8 cellular contexts compared by ENCODE assay signal in genomic region chr1:8182034-8182761, GRCh38.
DNase-seq lines count a peak whose midpoint lies in the region; ATAC-seq, FAIRE-seq and TF ChIP-seq lines count a peak whose summit lies in the region.

No MANE protein-coding gene starts in this region.

- POLR2A ChIA-PET in H1 (lab: Charles Lee; ENCODE audit: partially characterized antibody): no interaction called here

- H3K27me3 Mint-ChIP-seq in activated T-cell treated with anti-CD3 and anti-CD28 coated beads, Interleukin-2, amount 50 U/mL, for 24 hours: no peaks in the 10 kb centered on the region
- no peaks in the 10 kb centered on the region for H3K27me3 Mint-ChIP-seq in osteocyte (ENCODE audit: unreplicated experiment)

- no peak for TF ChIP-seq RAD21 in H1 (IDR thresholded peaks at IDR 0.05 in 1 of 2, conservative IDR thresholded peaks at IDR 0.05 in 1 of 2; ENCODE audit: low read depth in 2 of 2, low read length in 2 of 2)

- H2BK120ac ChIP-seq in H1 (replicated peaks; ENCODE audit: low read depth, low read length): no peak overlapping the region

- peaks cover 3% of the 10 kb centered on the region for H3K36me3 Mint-ChIP-seq in activated T-cell treated with anti-CD3 and anti-CD28 coated beads, Interleukin-2, amount 50 U/mL, for 24 hours (ENCODE audit: low read depth)
- H3K36me3 Mint-ChIP-seq in osteocyte (ENCODE audit: unreplicated experiment): peaks cover 5% of the 10 kb centered on the region

- H4K8ac ChIP-seq in H1 (ENCODE audit: extremely low read depth, insufficient read depth, low read length): no peak overlapping the region

- no peak overlapping the region for H2AK5ac ChIP-seq in H1 (ENCODE audit: low read depth, low read length)

- 90% methylated on average over 12 of the region's 12 CpGs; no CpG with 5 or more reads in 1 of the 2 experiments for WGBS in H1 (ENCODE audit: extremely low coverage in 1 of 2, insufficient coverage in 1 of 2, insufficient read length in 1 of 2, insufficient replicate concordance in 2 of 2, low coverage in 1 of 2, low lambda C conversion rate in 2 of 2, missing lambda C conversion rate in 1 of 2), 2 experiments
- WGBS in stomach, 5 donors: 24 to 55% (median 45%) methylated on average over 12 of the region's 12 CpGs

- H3K56ac ChIP-seq in H1 (replicated peaks; ENCODE audit: insufficient read length, low read depth, low read length): no peak overlapping the region

- no peak for ATAC-seq in GM21360 (IDR thresholded peaks at IDR 0.05; ENCODE audit: unreplicated experiment)

- no peak overlapping the region for H3K4me3 ChIP-seq in H1 (ENCODE audit: extremely low read depth in 1 of 4, insufficient read depth in 2 of 4, low read depth in 3 of 4, low read length in 4 of 4)
- H3K4me3 ChIP-seq in stomach: peak overlapping the region in 1 of 4 donors; percentile 7

- intact Hi-C loops in stomach (cut with DNase I; ENCODE audit: low total_unique reads): no loop called here

- H3K18ac ChIP-seq in H1 (ENCODE audit: extremely low read depth, low read length): no peak overlapping the region

- H3K23me2 ChIP-seq in H1 (ENCODE audit: low read depth, low read length): no peaks in the 10 kb centered on the region

- no peak overlapping the region for H3K23ac ChIP-seq in H1 (ENCODE audit: insufficient read length)

- H3K4me3 Mint-ChIP-seq in activated T-cell treated with anti-CD3 and anti-CD28 coated beads, Interleukin-2, amount 50 U/mL, for 24 hours: peak overlapping the region; percentile 46
- H3K4me3 Mint-ChIP-seq in osteocyte (ENCODE audit: unreplicated experiment): no peak overlapping the region

- H3K14ac ChIP-seq in H1 (ENCODE audit: insufficient read length): no peak overlapping the region

- TF ChIP-seq CTCF in H1 (IDR thresholded peaks at IDR 0.05; ENCODE audit: control extremely low read depth in 1 of 3, insufficient read depth in 1 of 3, low read depth in 1 of 3, low read length in 3 of 3) (no peak), stomach (IDR thresholded peaks at IDR 0.05) (no peak), osteocyte (IDR thresholded peaks at IDR 0.05) (no peak)

- H3K27ac Mint-ChIP-seq in activated T-cell treated with anti-CD3 and anti-CD28 coated beads, Interleukin-2, amount 50 U/mL, for 24 hours: peak overlapping the region; percentile 82
- no peak overlapping the region for H3K27ac Mint-ChIP-seq in osteocyte (ENCODE audit: unreplicated experiment)

- no peaks in the 10 kb centered on the region for H3K79me1 ChIP-seq in H1 (ENCODE audit: low read depth, low read length)

- TF ChIP-seq EP300 in H1 (IDR thresholded peaks at IDR 0.05; ENCODE audit: borderline replicate concordance in 1 of 2, low read depth in 2 of 2, low read length in 2 of 2): no peak
- no peak for TF ChIP-seq EP300 in stomach (IDR thresholded peaks at IDR 0.05)

- no peak overlapping the region for H2BK15ac ChIP-seq in H1 (ENCODE audit: low read length)

- CTCF ChIA-PET in H1 (lab: Charles Lee; ENCODE audit: partially characterized antibody): interaction anchor here (0.6 to 1.5 kb wide), 2 partner anchors 15 to 1830 kb away, joined by 3 read pairs; no protein-coding TSS in a partner anchor

- DNase-seq in activated T-cell treated with anti-CD3 and anti-CD28 coated beads, Interleukin-2, amount 50 U/mL, for 24 hours: no peak
- DNase-seq in activated T-cell treated with anti-CD3 and anti-CD28 coated beads for 4 hours (no peak), NCI-H460 (ENCODE audit: extremely low read depth, low read depth) (peak; percentile 98), H1 (ENCODE audit: low read depth in 1 of 2, low spot score in 2 of 2) (no peak), stomach (peak; percentile 62), cerebellum (ENCODE audit: low spot score) (no peak), osteocyte (ENCODE audit: extremely low spot score, unreplicated experiment) (no peak)

- H4K91ac ChIP-seq in H1 (replicated peaks; ENCODE audit: insufficient read length, low read length): no peak overlapping the region

- H3K4me1 ChIP-seq in H1 (replicated peaks in 1 of 4; ENCODE audit: control insufficient read depth in 3 of 4, insufficient read depth in 4 of 4, low read length in 3 of 4) (no peaks in the 10 kb centered on the region), stomach (peaks cover 0 to 19% (median 2%) of the 10 kb centered on the region in 4 donors)

- H3K27me3 ChIP-seq in H1 (replicated peaks in 1 of 4; ENCODE audit: control insufficient read depth in 3 of 4, extremely low read depth in 1 of 4, insufficient read depth in 3 of 4, low read length in 3 of 4): no peaks in the 10 kb centered on the region
- no peaks in the 10 kb centered on the region for H3K27me3 ChIP-seq in stomach

- peaks cover 14% of the 10 kb centered on the region for H3K9me3 Mint-ChIP-seq in activated T-cell treated with anti-CD3 and anti-CD28 coated beads, Interleukin-2, amount 50 U/mL, for 24 hours
- peaks cover 19% of the 10 kb centered on the region for H3K9me3 Mint-ChIP-seq in osteocyte (ENCODE audit: unreplicated experiment)

- H2BK5ac ChIP-seq in H1 (ENCODE audit: low read depth, low read length): no peak overlapping the region

- peaks cover 6 to 8% of the 10 kb centered on the region in 2 experiments; a peak in 2 of 4 replicates for H3K9me3 ChIP-seq in H1 (ENCODE audit: insufficient read depth in 2 of 2, low read depth in 1 of 2, low read length in 1 of 2)
- peaks cover 0 to 16% (median 13%) of the 10 kb centered on the region in 4 donors for H3K9me3 ChIP-seq in stomach

- no peaks in the 10 kb centered on the region for H4K20me1 ChIP-seq in H1 (replicated peaks in 1 of 2; ENCODE audit: control insufficient read depth in 1 of 2, insufficient read depth in 2 of 2, low read length in 2 of 2)

- no peak for TF ChIP-seq POLR2A in H1 (IDR thresholded peaks at IDR 0.05; ENCODE audit: control extremely low read depth in 1 of 2, low read depth in 2 of 2, low read length in 2 of 2)
- TF ChIP-seq POLR2A in stomach (IDR thresholded peaks at IDR 0.05): no peak

- no peaks in the 10 kb centered on the region for H3K79me2 ChIP-seq in H1 (ENCODE audit: control insufficient read depth in 1 of 2, insufficient read depth in 2 of 2, low read length in 2 of 2)

- H4K5ac ChIP-seq in H1 (ENCODE audit: insufficient read length, low read depth, low read length): no peak overlapping the region

- no peak overlapping the region for H3K4ac ChIP-seq in H1 (replicated peaks; ENCODE audit: insufficient read length, low read depth, low read length)

- no peak overlapping the region for H3K9ac ChIP-seq in H1 (replicated peaks in 1 of 4; ENCODE audit: extremely low read depth in 1 of 4, low read depth in 3 of 4, low read length in 3 of 4)

- peak overlapping the region; percentile 42; the same call in 1 of the 2 replicates for H2AFZ ChIP-seq in H1 (ENCODE audit: low read length)

- peaks cover 23% of the 10 kb centered on the region for H3K4me1 Mint-ChIP-seq in activated T-cell treated with anti-CD3 and anti-CD28 coated beads, Interleukin-2, amount 50 U/mL, for 24 hours (ENCODE audit: low read depth)
- peaks cover 5% of the 10 kb centered on the region for H3K4me1 Mint-ChIP-seq in osteocyte (ENCODE audit: unreplicated experiment)

- H3K36me3 ChIP-seq in H1 (ENCODE audit: control insufficient read depth in 2 of 4, insufficient read depth in 4 of 4, low read length in 3 of 4): no peaks in the 10 kb centered on the region; a peak in 1 of 8 replicates
- no peaks in the 10 kb centered on the region for H3K36me3 ChIP-seq in stomach

- no peak overlapping the region for H3K27ac ChIP-seq in H1 (ENCODE audit: low read depth, low read length)
- H3K27ac ChIP-seq in stomach: peak overlapping the region; percentile 68 to 86 (median 73)

- no peak overlapping the region for H2BK12ac ChIP-seq in H1 (ENCODE audit: low read depth, low read length)

- no peak overlapping the region for H3K4me2 ChIP-seq in H1 (ENCODE audit: insufficient read depth in 1 of 2, low read depth in 2 of 2, low read length in 2 of 2)

- H2BK20ac ChIP-seq in H1 (ENCODE audit: low read length): no peak overlapping the region

- no peak for FAIRE-seq in H1 (lab: Jason Lieb, UNC)

TF ChIP-seq in H1, 55 proteins besides CTCF, POLR2A, EP300 and RAD21:
- TF ChIP-seq SIX5 (IDR thresholded peaks at IDR 0.05; ENCODE audit: low read depth, low read length) (no peak), CTBP2 (IDR thresholded peaks at IDR 0.05; ENCODE audit: borderline replicate concordance, insufficient read depth, insufficient read length, low read length) (no peak), TAF7 (optimal IDR thresholded peaks at IDR 0.05; ENCODE audit: borderline replicate concordance, low read depth, low read length) (no peak)
- TF ChIP-seq, protein P1, sequence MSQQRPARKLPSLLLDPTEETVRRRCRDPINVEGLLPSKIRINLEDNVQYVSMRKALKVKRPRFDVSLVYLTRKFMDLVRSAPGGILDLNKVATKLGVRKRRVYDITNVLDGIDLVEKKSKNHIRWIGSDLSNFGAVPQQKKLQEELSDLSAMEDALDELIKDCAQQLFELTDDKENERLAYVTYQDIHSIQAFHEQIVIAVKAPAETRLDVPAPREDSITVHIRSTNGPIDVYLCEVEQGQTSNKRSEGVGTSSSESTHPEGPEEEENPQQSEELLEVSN (IDR thresholded peaks at IDR 0.05): no peak
TF ChIP-seq in H1: peak in this region for 0.

Comparison
In these comparisons a context has a peak if more than half of its experiments do, and no peak if none do; other contexts are left out.
1. DNase-seq: peak in NCI-H460 (single experiment) and stomach (single experiment); none in activated T-cell treated with anti-CD3 and anti-CD28 coated beads, Interleukin-2, amount 50 U/mL, for 24 hours (single experiment), activated T-cell treated with anti-CD3 and anti-CD28 coated beads for 4 hours (single experiment), H1 (0 of 2), cerebellum (single experiment) and osteocyte (single experiment).